ENCODE assay signal across 9 cellular contexts in genomic region chr19:51331193-51331592, GRCh38. TPM values are rescaled to one million over a fixed set of nuclear protein-coding genes. Genes with fewer than 3 reads are reported as not detected.
"Had no signal": no experiment of that assay in that cellular context is flagged by ENCODE, and none has a peak within 500 bp of the region (broad histone marks: within the 10 kb centered on the region; RNA-seq: fewer than 3 reads in every experiment).

No MANE protein-coding gene starts in this region.

- H3K27ac Mint-ChIP-seq: GM23338, HFFc6 had no signal

- H2AFZ ChIP-seq: GM23338 had no signal

- ATAC-seq: GM23338, HCT116, HepG2 had no signal

- DNase-seq: HFFc6 had no signal

- H3K4me3 ChIP-seq: GM23338, HAP-1 had no signal

- H3K4me1 ChIP-seq: HAP-1 had no signal

- H3K4me2 ChIP-seq: GM23338 had no signal

- H3K27ac ChIP-seq: HL-60 had no signal

- H3K9me3 ChIP-seq: HAP-1 had no signal

- H3K9me3 Mint-ChIP-seq: GM23338 had no signal

- H3K4me3 Mint-ChIP-seq: GM23338, HFFc6 had no signal

- H3K36me3 ChIP-seq: HAP-1 had no signal

RNA-seq across cellular contexts. Expression of gene IGLON5, which starts 19.7 kb away (rescaled TPM):
- total RNA-seq: HFFc6, HT1080 had no signal
- polyA plus RNA-seq: IgD-negative memory B cell had no signal

RNA-seq across cellular contexts. Expression of gene CLDND2, which starts 37.6 kb away (rescaled TPM):
- total RNA-seq: GM23338, HT1080 had no signal
- polyA plus RNA-seq: IgD-negative memory B cell had no signal

RNA-seq across cellular contexts. Expression of gene NKG7, which starts 41.3 kb away (rescaled TPM):
- total RNA-seq: GM23338, H1, HepG2, HFFc6, HT1080 had no signal
- polyA plus RNA-seq: GM23338, H1 had no signal
